Comparison of ENCODE assay signal across 1 cellular context in genomic region chr7:127907638-127908040, GRCh38.
TF ChIP-seq lines count a peak whose summit lies in the region.

No MANE protein-coding gene starts in this region.

TF ChIP-seq in K562, 482 proteins besides CTCF, POLR2A, EP300 and RAD21 (continued from another document and continues in another):
- TF ChIP-seq ZNF609 (CRISPR knock-in tag; IDR thresholded peaks at IDR 0.05; ENCODE audit: borderline replicate concordance) (no peak), SAP30 (IDR thresholded peaks at IDR 0.05; ENCODE audit: borderline replicate concordance, insufficient read depth, low read depth, low read length, poor library complexity, severe bottlenecking) (no peak), RCOR1 (IDR thresholded peaks at IDR 0.05; ENCODE audit: borderline replicate concordance in 1 of 2, low read depth in 2 of 2, low read length in 2 of 2) (no peak), FOXO4 (CRISPR knock-in tag; IDR thresholded peaks at IDR 0.05) (no peak), GTF2A2 (tag; IDR thresholded peaks at IDR 0.05) (no peak), CBFA2T3 (IDR thresholded peaks at IDR 0.05) (peak; percentile 35), JUN (IDR thresholded peaks at IDR 0.05; ENCODE audit: borderline replicate concordance, low read depth, low read length) (peak; percentile 47; the same call in 1 of the 2 replicates), JUN (CRISPR knock-in tag; IDR thresholded peaks at IDR 0.05; ENCODE audit: borderline replicate concordance) (no peak), ZBTB8A (IDR thresholded peaks at IDR 0.05; ENCODE audit: partially characterized antibody) (no peak), IRF1 (CRISPR knock-in tag; IDR thresholded peaks at IDR 0.05; ENCODE audit: borderline replicate concordance) (no peak), ZNF583 (CRISPR knock-in tag; IDR thresholded peaks at IDR 0.05) (no peak), SREBF1 (IDR thresholded peaks at IDR 0.05; ENCODE audit: borderline replicate concordance, low read depth, low read length) (no peak), ZNF785 (CRISPR knock-in tag; IDR thresholded peaks at IDR 0.05) (no peak), CAMTA2 (CRISPR knock-in tag; conservative IDR thresholded peaks at IDR 0.05) (no peak), PRDM10 (IDR thresholded peaks at IDR 0.05; ENCODE audit: partially characterized antibody) (no peak), RREB1 (CRISPR knock-in tag; IDR thresholded peaks at IDR 0.05) (no peak), MITF (IDR thresholded peaks at IDR 0.05) (no peak), ZFP1 (CRISPR knock-in tag; IDR thresholded peaks at IDR 0.05) (no peak), THAP7 (CRISPR knock-in tag; IDR thresholded peaks at IDR 0.05) (no peak), NCOA6 (IDR thresholded peaks at IDR 0.05) (no peak), CHD4 (IDR thresholded peaks at IDR 0.05; ENCODE audit: insufficient read depth, insufficient replicate concordance, low read depth, low read length, poor library complexity, severe bottlenecking) (no peak), TRIM24 (IDR thresholded peaks at IDR 0.05) (no peak), TCF3 (CRISPR knock-in tag; IDR thresholded peaks at IDR 0.05) (0 out of 2 replicates have a peak, but pooled peaks have one; percentile 9), ZNF57 (CRISPR knock-in tag; IDR thresholded peaks at IDR 0.05) (no peak)
- TF ChIP-seq, protein P1, sequence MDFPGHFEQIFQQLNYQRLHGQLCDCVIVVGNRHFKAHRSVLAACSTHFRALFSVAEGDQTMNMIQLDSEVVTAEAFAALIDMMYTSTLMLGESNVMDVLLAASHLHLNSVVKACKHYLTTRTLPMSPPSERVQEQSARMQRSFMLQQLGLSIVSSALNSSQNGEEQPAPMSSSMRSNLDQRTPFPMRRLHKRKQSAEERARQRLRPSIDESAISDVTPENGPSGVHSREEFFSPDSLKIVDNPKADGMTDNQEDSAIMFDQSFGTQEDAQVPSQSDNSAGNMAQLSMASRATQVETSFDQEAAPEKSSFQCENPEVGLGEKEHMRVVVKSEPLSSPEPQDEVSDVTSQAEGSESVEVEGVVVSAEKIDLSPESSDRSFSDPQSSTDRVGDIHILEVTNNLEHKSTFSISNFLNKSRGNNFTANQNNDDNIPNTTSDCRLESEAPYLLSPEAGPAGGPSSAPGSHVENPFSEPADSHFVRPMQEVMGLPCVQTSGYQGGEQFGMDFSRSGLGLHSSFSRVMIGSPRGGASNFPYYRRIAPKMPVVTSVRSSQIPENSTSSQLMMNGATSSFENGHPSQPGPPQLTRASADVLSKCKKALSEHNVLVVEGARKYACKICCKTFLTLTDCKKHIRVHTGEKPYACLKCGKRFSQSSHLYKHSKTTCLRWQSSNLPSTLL (IDR thresholded peaks at IDR 0.05), result no peak
- TF ChIP-seq, protein P2, sequence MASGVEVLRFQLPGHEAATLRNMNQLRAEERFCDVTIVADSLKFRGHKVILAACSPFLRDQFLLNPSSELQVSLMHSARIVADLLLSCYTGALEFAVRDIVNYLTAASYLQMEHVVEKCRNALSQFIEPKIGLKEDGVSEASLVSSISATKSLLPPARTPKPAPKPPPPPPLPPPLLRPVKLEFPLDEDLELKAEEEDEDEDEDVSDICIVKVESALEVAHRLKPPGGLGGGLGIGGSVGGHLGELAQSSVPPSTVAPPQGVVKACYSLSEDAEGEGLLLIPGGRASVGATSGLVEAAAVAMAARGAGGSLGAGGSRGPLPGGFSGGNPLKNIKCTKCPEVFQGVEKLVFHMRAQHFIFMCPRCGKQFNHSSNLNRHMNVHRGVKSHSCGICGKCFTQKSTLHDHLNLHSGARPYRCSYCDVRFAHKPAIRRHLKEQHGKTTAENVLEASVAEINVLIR (CRISPR knock-in tag; IDR thresholded peaks at IDR 0.05), result no peak
- TF ChIP-seq, protein P3, sequence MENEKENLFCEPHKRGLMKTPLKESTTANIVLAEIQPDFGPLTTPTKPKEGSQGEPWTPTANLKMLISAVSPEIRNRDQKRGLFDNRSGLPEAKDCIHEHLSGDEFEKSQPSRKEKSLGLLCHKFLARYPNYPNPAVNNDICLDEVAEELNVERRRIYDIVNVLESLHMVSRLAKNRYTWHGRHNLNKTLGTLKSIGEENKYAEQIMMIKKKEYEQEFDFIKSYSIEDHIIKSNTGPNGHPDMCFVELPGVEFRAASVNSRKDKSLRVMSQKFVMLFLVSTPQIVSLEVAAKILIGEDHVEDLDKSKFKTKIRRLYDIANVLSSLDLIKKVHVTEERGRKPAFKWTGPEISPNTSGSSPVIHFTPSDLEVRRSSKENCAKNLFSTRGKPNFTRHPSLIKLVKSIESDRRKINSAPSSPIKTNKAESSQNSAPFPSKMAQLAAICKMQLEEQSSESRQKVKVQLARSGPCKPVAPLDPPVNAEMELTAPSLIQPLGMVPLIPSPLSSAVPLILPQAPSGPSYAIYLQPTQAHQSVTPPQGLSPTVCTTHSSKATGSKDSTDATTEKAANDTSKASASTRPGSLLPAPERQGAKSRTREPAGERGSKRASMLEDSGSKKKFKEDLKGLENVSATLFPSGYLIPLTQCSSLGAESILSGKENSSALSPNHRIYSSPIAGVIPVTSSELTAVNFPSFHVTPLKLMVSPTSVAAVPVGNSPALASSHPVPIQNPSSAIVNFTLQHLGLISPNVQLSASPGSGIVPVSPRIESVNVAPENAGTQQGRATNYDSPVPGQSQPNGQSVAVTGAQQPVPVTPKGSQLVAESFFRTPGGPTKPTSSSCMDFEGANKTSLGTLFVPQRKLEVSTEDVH (IDR thresholded peaks at IDR 0.05; ENCODE audit: low read depth, partially characterized antibody), result no peak
